17 cellular contexts compared by ENCODE assay signal in the genomic region with DNA sequence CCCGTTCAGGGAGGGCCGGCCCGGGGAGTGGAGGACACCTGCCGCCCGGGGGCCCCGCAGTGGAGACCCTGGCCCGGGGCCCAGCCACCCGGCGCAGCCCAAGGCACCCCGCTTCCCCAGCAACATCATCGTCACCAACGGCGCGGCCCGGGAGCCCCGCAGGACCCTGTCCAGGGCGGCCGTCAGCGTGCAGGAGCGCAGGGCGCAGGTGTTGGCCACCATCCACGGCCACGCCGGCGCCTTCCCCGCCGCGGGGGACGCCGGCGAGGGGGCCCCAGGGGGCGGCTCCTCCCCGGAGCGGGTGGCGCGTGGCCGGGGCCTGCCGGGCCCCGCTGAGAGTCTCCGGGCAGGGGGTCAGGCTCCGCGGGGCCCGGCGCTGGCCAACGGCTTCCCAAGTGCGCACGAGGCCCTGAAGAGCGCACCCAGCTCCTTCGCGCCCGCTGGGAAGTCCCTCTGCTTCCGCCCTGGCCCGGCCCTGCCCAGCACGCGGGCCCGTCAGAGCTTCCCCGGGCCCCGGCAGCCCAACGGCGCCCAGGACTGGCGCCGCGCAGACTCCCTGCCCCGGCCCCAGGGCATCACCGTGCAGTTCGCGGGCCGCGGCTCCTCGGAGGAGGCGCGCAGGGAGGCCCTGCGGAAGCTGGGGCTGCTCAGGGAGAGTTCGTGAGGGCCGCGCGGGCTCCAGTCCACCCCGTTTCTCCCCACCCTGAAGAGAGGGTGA. TPM values are rescaled to one million over a fixed set of nuclear protein-coding genes. Genes with fewer than 3 reads are reported as not detected.
A peak's percentile ranks its signal among the peaks of the same experiment; 100 is the strongest.
DNase-seq lines count a peak whose midpoint lies in the region; ATAC-seq and TF ChIP-seq lines count a peak whose summit lies in the region.
"Had no signal": no experiment of that assay in that cellular context is flagged by ENCODE, and none has a peak within 500 bp of the region (broad histone marks: within the 10 kb centered on the region; RNA-seq: fewer than 3 reads in every experiment).

No MANE protein-coding gene starts in this region.

- H3K27me3 Mint-ChIP-seq in activated naive CD8-positive, alpha-beta T cell treated with anti-CD3 and anti-CD28 coated beads for 36 hours = peaks cover 11% of the 10 kb centered on the region

- H3K9ac ChIP-seq in trophoblast cell (ENCODE audit: low read length) = no peak overlapping the region

- intact Hi-C loops in A673 (cut with micrococcal nuclease; ENCODE audit: unreplicated experiment) = loop anchor here (10.0 kb wide), 1 partner anchor 75 kb away; no protein-coding TSS in a partner anchor

- peak overlapping the region; percentile 87 for H2AK5ac ChIP-seq in trophoblast cell (ENCODE audit: low read length)

- peak overlapping the region; percentile 49 for H4K8ac ChIP-seq in trophoblast cell (ENCODE audit: low read depth, low read length)

- H3K79me2 ChIP-seq in trophoblast cell (ENCODE audit: control insufficient read depth, insufficient read depth, low read length, poor library complexity) = no peaks in the 10 kb centered on the region

- no peak overlapping the region for H4K12ac ChIP-seq in trophoblast cell (ENCODE audit: low read depth, low read length)

- H3K9me3 Mint-ChIP-seq in activated naive CD8-positive, alpha-beta T cell treated with anti-CD3 and anti-CD28 coated beads for 36 hours = no peaks in the 10 kb centered on the region
- H3K9me3 Mint-ChIP-seq: activated CD4-positive, alpha-beta memory T cell treated with anti-CD3 and anti-CD28 coated beads for 36 hours; activated T-helper 2 cell treated with anti-CD3 and anti-CD28 coated beads, Interferon-gamma antibody, Interleukin-2, Interleukin-4, amounts not matched to agents 10 μg/mL and 5 μg/mL and 100 μg/mL, durations not matched to agents 14 hours and 24 hours and 36 hours; immature natural killer cell had no signal

- TF ChIP-seq CTCF in A673 (conservative IDR thresholded peaks at IDR 0.05; ENCODE audit: low read depth, low read length) (no peak), fibroblast of villous mesenchyme (IDR thresholded peaks at IDR 0.05; ENCODE audit: insufficient read depth, low read depth, low read length) (no peak)

- no peak overlapping the region for H3K14ac ChIP-seq in trophoblast cell (ENCODE audit: low read length)

- H3K4me2 ChIP-seq in trophoblast cell (ENCODE audit: low read length) = peak overlapping the region; percentile 10
- H3K4me2 ChIP-seq: A549 had no signal

- H3K18ac ChIP-seq in trophoblast cell (ENCODE audit: low read length) = peak overlapping the region; percentile 2

- H3K27me3 ChIP-seq in A673 (replicated peaks; ENCODE audit: insufficient read depth, low read depth, low read length, poor library complexity) (no peaks in the 10 kb centered on the region), trophoblast cell (ENCODE audit: insufficient read depth, low read length) (no peaks in the 10 kb centered on the region)

- H3K36me3 ChIP-seq in A673 (ENCODE audit: insufficient read depth, low read length, poor library complexity, severe bottlenecking) (peaks cover 48% of the 10 kb centered on the region), trophoblast cell (ENCODE audit: control insufficient read depth in 1 of 2, insufficient read depth in 2 of 2, low read length in 2 of 2) (peaks cover 9 to 16% of the 10 kb centered on the region in 2 experiments)

- peak overlapping the region; percentile 29 for H2BK120ac ChIP-seq in trophoblast cell (ENCODE audit: insufficient read depth, low read length, poor library complexity)

- H3K9me3 ChIP-seq in A673 (ENCODE audit: low read depth, low read length, poor library complexity, severe bottlenecking) (no peaks in the 10 kb centered on the region), trophoblast cell (ENCODE audit: insufficient read depth, low read depth, low read length) (no peaks in the 10 kb centered on the region)
- H3K9me3 ChIP-seq: A549, HAP-1 had no signal

- BruUV-seq in A673 (replicated peaks; lab: Mats Ljungman, UMichigan) = no TSS peak

- H3K4me3 ChIP-seq in A673 (ENCODE audit: low read depth, low read length, poor library complexity, severe bottlenecking) (no peak overlapping the region), fibroblast of villous mesenchyme (ENCODE audit: low read depth, low read length) (no peak overlapping the region), trophoblast cell (ENCODE audit: low read depth, low read length) (no peak overlapping the region)
- H3K4me3 ChIP-seq: A549, HAP-1 had no signal

- no CpG with 5 or more reads among the region's 78 CpGs for WGBS in trophoblast cell (ENCODE audit: extremely low coverage, insufficient coverage, insufficient read length)

- peak overlapping the region; percentile 52 for H4K91ac ChIP-seq in trophoblast cell (ENCODE audit: low read depth, low read length)

- H3K4me3 Mint-ChIP-seq in activated naive CD8-positive, alpha-beta T cell treated with anti-CD3 and anti-CD28 coated beads for 36 hours = no peak overlapping the region
- H3K4me3 Mint-ChIP-seq: activated CD4-positive, alpha-beta memory T cell treated with anti-CD3 and anti-CD28 coated beads for 36 hours; immature natural killer cell had no signal

- no peak overlapping the region for H3K27ac Mint-ChIP-seq in activated naive CD8-positive, alpha-beta T cell treated with anti-CD3 and anti-CD28 coated beads for 36 hours
- H3K27ac Mint-ChIP-seq: activated CD4-positive, alpha-beta memory T cell treated with anti-CD3 and anti-CD28 coated beads for 36 hours; activated T-helper 2 cell treated with anti-CD3 and anti-CD28 coated beads, Interferon-gamma antibody, Interleukin-2, Interleukin-4, amounts not matched to agents 10 μg/mL and 5 μg/mL and 100 μg/mL, durations not matched to agents 14 hours and 24 hours and 36 hours; immature natural killer cell had no signal

- H3K4me1 Mint-ChIP-seq in activated naive CD8-positive, alpha-beta T cell treated with anti-CD3 and anti-CD28 coated beads for 36 hours = peaks cover 21% of the 10 kb centered on the region

- H3K23ac ChIP-seq in trophoblast cell (ENCODE audit: low read length) = no peak overlapping the region

- no peak overlapping the region for H3K4ac ChIP-seq in trophoblast cell (ENCODE audit: low read depth, low read length)

- no peak overlapping the region for H2AFZ ChIP-seq in trophoblast cell (ENCODE audit: insufficient read depth, low read length, poor library complexity)

- no peaks in the 10 kb centered on the region for H3K36me3 Mint-ChIP-seq in activated naive CD8-positive, alpha-beta T cell treated with anti-CD3 and anti-CD28 coated beads for 36 hours
- H3K36me3 Mint-ChIP-seq: activated CD4-positive, alpha-beta memory T cell treated with anti-CD3 and anti-CD28 coated beads for 36 hours; immature natural killer cell had no signal

- CTCF ChIA-PET in A673 (lab: Charles Lee) = no interaction called here

- H3K4me1 ChIP-seq in A673 (ENCODE audit: insufficient read depth, low read length, poor library complexity, severe bottlenecking) (peaks cover 14% of the 10 kb centered on the region), trophoblast cell (ENCODE audit: control insufficient read depth in 1 of 2, insufficient read depth in 2 of 2, low read length in 2 of 2) (peaks cover 8 to 18% of the 10 kb centered on the region in 2 experiments)

- H3K79me1 ChIP-seq in trophoblast cell (ENCODE audit: low read length) = peaks cover 10% of the 10 kb centered on the region

- peak overlapping the region; percentile 34 for H2BK5ac ChIP-seq in trophoblast cell (ENCODE audit: low read depth, low read length, poor library complexity)

- ATAC-seq in SK-N-SH treated with all-trans-retinoic acid at 6 μM for 48 hours = peak; percentile 70
- no peak for ATAC-seq in GM21723 (IDR thresholded peaks at IDR 0.05; ENCODE audit: unreplicated experiment)
- no peak for ATAC-seq in HG03439 (IDR thresholded peaks at IDR 0.05; ENCODE audit: unreplicated experiment)
- ATAC-seq: A549, sciatic nerve had no signal

- POLR2A ChIA-PET in A673 (lab: Charles Lee; ENCODE audit: low non-redundant PET) = no interaction called here

- peak overlapping the region; percentile 56 for H2BK12ac ChIP-seq in trophoblast cell (ENCODE audit: low read length)

- H3K27ac ChIP-seq in A673 (ENCODE audit: low read depth, low read length, poor library complexity, severe bottlenecking) = peak overlapping the region; percentile 29
- H3K27ac ChIP-seq in trophoblast cell (ENCODE audit: low read depth, low read length) = peak overlapping the region; percentile 8
- H3K27ac ChIP-seq: A549 had no signal

- DNase-seq in A673 (ENCODE audit: low spot score) = no peak
- peak; percentile 16 for DNase-seq in fibroblast of villous mesenchyme (ENCODE audit: low read depth)
- DNase-seq in trophoblast cell = no peak
- DNase-seq in EL = no peak
- DNase-seq in activated naive CD8-positive, alpha-beta T cell treated with anti-CD3 and anti-CD28 coated beads for 36 hours = no peak
- DNase-seq: activated CD4-positive, alpha-beta memory T cell treated with anti-CD3 and anti-CD28 coated beads for 36 hours; immature natural killer cell; NCI-H1417 treated with DMSO at 0.1 percent for 48 hours; NCI-H69; T-helper 9 cell had no signal

TF ChIP-seq in SK-N-SH treated with all-trans-retinoic acid at 6 μM for 48 hours, 23 proteins besides CTCF, POLR2A, EP300 and RAD21 (continues in another document):
- TF ChIP-seq ZNF8 (CRISPR knock-in tag; IDR thresholded peaks at IDR 0.05) = no peak
- TF ChIP-seq CSDC2 (CRISPR knock-in tag; IDR thresholded peaks at IDR 0.05) = no peak
- no peak for TF ChIP-seq SNAI2 (CRISPR knock-in tag; IDR thresholded peaks at IDR 0.05)
- no peak for TF ChIP-seq ZFP3 (CRISPR knock-in tag; IDR thresholded peaks at IDR 0.05)
- TF ChIP-seq, protein P1, sequence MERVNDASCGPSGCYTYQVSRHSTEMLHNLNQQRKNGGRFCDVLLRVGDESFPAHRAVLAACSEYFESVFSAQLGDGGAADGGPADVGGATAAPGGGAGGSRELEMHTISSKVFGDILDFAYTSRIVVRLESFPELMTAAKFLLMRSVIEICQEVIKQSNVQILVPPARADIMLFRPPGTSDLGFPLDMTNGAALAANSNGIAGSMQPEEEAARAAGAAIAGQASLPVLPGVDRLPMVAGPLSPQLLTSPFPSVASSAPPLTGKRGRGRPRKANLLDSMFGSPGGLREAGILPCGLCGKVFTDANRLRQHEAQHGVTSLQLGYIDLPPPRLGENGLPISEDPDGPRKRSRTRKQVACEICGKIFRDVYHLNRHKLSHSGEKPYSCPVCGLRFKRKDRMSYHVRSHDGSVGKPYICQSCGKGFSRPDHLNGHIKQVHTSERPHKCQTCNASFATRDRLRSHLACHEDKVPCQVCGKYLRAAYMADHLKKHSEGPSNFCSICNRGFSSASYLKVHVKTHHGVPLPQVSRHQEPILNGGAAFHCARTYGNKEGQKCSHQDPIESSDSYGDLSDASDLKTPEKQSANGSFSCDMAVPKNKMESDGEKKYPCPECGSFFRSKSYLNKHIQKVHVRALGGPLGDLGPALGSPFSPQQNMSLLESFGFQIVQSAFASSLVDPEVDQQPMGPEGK (CRISPR knock-in tag; IDR thresholded peaks at IDR 0.05; ENCODE audit: borderline replicate concordance) = no peak
- TF ChIP-seq ARNTL (CRISPR knock-in tag; IDR thresholded peaks at IDR 0.05; ENCODE audit: borderline replicate concordance, low read depth) = no peak
- no peak for TF ChIP-seq ZC3H10 (CRISPR knock-in tag; IDR thresholded peaks at IDR 0.05)
- no peak for TF ChIP-seq ZFP30 (CRISPR knock-in tag; IDR thresholded peaks at IDR 0.05)

RNA-seq across cellular contexts. Expression of a gene that starts 46.7 kb away (rescaled TPM):
- total RNA-seq in A673 (2021) (37.1 and 40.4 TPM in 2 replicates), fibroblast of villous mesenchyme (1.9 and 3.9 TPM in 2 replicates)
- 16.0 and 17.5 TPM in 2 replicates for polyA plus RNA-seq in trophoblast cell (2013)
- 1 to 10 TPM; 1.5 to 2.8 TPM for total RNA-seq in activated naive CD8-positive, alpha-beta T cell treated with anti-CD3 and anti-CD28 coated beads for 36 hours
